22 cellular contexts compared by ENCODE assay signal in the genomic region with DNA sequence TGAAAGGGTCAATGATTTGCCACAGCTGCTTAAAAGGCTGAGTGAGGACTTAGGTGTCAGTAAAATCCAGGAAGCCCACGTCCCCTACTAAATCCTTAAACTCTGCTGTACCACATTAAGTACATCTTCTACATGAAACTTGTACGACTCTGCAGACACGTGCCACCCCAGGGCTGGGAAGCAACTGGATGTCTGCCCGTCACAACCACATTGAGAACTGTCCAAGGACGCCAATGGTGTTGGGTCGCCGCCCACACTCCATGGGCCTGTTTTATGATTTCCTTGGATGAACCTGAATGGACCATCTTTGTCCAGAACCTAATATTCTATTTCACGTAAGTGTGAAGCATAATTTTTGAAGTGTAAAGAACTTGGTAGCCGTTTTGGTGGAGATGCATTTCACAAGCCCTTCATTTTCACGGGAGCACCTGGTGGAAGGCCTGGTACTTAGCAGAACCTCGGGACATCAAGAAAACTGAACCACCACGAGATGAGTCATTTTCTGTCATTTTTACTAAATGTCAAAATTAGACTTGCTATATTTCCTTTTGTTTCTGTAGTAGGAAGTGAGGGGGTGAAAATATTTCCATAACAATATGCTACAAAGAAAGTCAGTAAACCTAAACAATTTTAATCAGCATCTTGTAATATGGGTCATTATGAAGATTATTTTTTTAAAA.
DNase-seq lines count a peak whose midpoint lies in the region; ATAC-seq and TF ChIP-seq lines count a peak whose summit lies in the region.
"Had no signal": no experiment of that assay in that cellular context is flagged by ENCODE, and none has a peak within 500 bp of the region (broad histone marks: within the 10 kb centered on the region; RNA-seq: fewer than 3 reads in every experiment).

No MANE protein-coding gene starts in this region.

- H3K27me3 Mint-ChIP-seq in activated naive CD8-positive, alpha-beta T cell treated with anti-CD3 and anti-CD28 coated beads for 36 hours, result no peaks in the 10 kb centered on the region
- no peaks in the 10 kb centered on the region for H3K27me3 Mint-ChIP-seq in stimulated activated naive CD8-positive, alpha-beta T cell treated with anti-CD3 and anti-CD28 coated beads, Interleukin-15, amount 100 ng/mL, for 72 hours
- H3K27me3 Mint-ChIP-seq: dendritic cell treated with granulocyte-macrophage colony-stimulating factor and Interleukin-4, amounts not matched to agents 40 ng/mL and 50 ng/mL, for 4 days; memory B cell had no signal

- DNase-seq in left cardiac atrium (peak; percentile 24), right atrium auricular region (ENCODE audit: low spot score) (no peak), MV-4-11 (lab: John Stamatoyannopoulos, UW) (peak; percentile 25), putamen (ENCODE audit: low spot score) (no peak), NCI-H187 (lab: John Stamatoyannopoulos, UW) (no peak)
- DNase-seq in activated naive CD8-positive, alpha-beta T cell treated with anti-CD3 and anti-CD28 coated beads for 36 hours, result peak; percentile 12
- DNase-seq in stimulated activated naive CD8-positive, alpha-beta T cell treated with anti-CD3 and anti-CD28 coated beads, Interleukin-15, amount 100 ng/mL, for 72 hours, result no peak
- DNase-seq: DMS79, glutamatergic neuron, HCEC 1CT, MM.1S, NCI-H1694 treated with DMSO at 0.1 percent for 48 hours, NCI-H526, ovary had no signal

- no peaks in the 10 kb centered on the region for H3K36me3 ChIP-seq in right atrium auricular region
- H3K36me3 ChIP-seq: ovary, thoracic aorta had no signal

- no peak overlapping the region for H3K4me3 Mint-ChIP-seq in activated naive CD8-positive, alpha-beta T cell treated with anti-CD3 and anti-CD28 coated beads for 36 hours
- no peak overlapping the region for H3K4me3 Mint-ChIP-seq in stimulated activated naive CD8-positive, alpha-beta T cell treated with anti-CD3 and anti-CD28 coated beads, Interleukin-15, amount 100 ng/mL, for 72 hours
- H3K4me3 Mint-ChIP-seq: dendritic cell treated with granulocyte-macrophage colony-stimulating factor and Interleukin-4, amounts not matched to agents 40 ng/mL and 50 ng/mL, for 4 days; memory B cell; T-helper 2 cell treated with Interferon-gamma antibody and Interleukin-4, amounts not matched to agents 5 μg/mL and 100 μg/mL, for 36 hours had no signal

- intact Hi-C loops in left cardiac atrium (cut with DNase I), result no loop called here

- H3K4me3 ChIP-seq in right atrium auricular region, result no peak overlapping the region
- H3K4me3 ChIP-seq: GM12878, K562, ovary, SK-N-MC, thoracic aorta had no signal

- H3K27ac Mint-ChIP-seq in activated naive CD8-positive, alpha-beta T cell treated with anti-CD3 and anti-CD28 coated beads for 36 hours, result peak overlapping the region; percentile 45
- H3K27ac Mint-ChIP-seq in stimulated activated naive CD8-positive, alpha-beta T cell treated with anti-CD3 and anti-CD28 coated beads, Interleukin-15, amount 100 ng/mL, for 72 hours, result peak overlapping the region; percentile 41 to 78
- H3K27ac Mint-ChIP-seq: dendritic cell treated with granulocyte-macrophage colony-stimulating factor and Interleukin-4, amounts not matched to agents 40 ng/mL and 50 ng/mL, for 4 days; memory B cell; T-helper 2 cell treated with Interferon-gamma antibody and Interleukin-4, amounts not matched to agents 5 μg/mL and 100 μg/mL, for 36 hours had no signal

- no peak for TF ChIP-seq CTCF in right atrium auricular region (IDR thresholded peaks at IDR 0.05)

- H3K27me3 ChIP-seq in right atrium auricular region, result no peaks in the 10 kb centered on the region
- H3K27me3 ChIP-seq: ovary had no signal

- peak in 1 of 2 donors; percentile 31 for ATAC-seq in left cardiac atrium
- peak; percentile 51 for ATAC-seq in stimulated activated naive CD8-positive, alpha-beta T cell treated with anti-CD3 and anti-CD28 coated beads, Interleukin-15, amount 100 ng/mL, for 72 hours
- ATAC-seq: GM12878, K562 had no signal

- no peaks in the 10 kb centered on the region for H3K4me1 ChIP-seq in right atrium auricular region

- no peaks in the 10 kb centered on the region for H3K9me3 ChIP-seq in right atrium auricular region
- H3K9me3 ChIP-seq: ovary, thoracic aorta had no signal

- H3K9me3 Mint-ChIP-seq in activated naive CD8-positive, alpha-beta T cell treated with anti-CD3 and anti-CD28 coated beads for 36 hours, result peaks cover 4% of the 10 kb centered on the region
- no peaks in the 10 kb centered on the region for H3K9me3 Mint-ChIP-seq in stimulated activated naive CD8-positive, alpha-beta T cell treated with anti-CD3 and anti-CD28 coated beads, Interleukin-15, amount 100 ng/mL, for 72 hours
- H3K9me3 Mint-ChIP-seq: dendritic cell treated with granulocyte-macrophage colony-stimulating factor and Interleukin-4, amounts not matched to agents 40 ng/mL and 50 ng/mL, for 4 days; memory B cell had no signal

- H3K36me3 Mint-ChIP-seq in activated naive CD8-positive, alpha-beta T cell treated with anti-CD3 and anti-CD28 coated beads for 36 hours, result peaks cover 55% of the 10 kb centered on the region

- H3K27ac ChIP-seq in right atrium auricular region, result no peak overlapping the region
- H3K27ac ChIP-seq: ovary, SK-N-MC, thoracic aorta, VCaP had no signal

- peaks cover 44% of the 10 kb centered on the region for H3K4me1 Mint-ChIP-seq in activated naive CD8-positive, alpha-beta T cell treated with anti-CD3 and anti-CD28 coated beads for 36 hours
- peaks cover 74% of the 10 kb centered on the region for H3K4me1 Mint-ChIP-seq in stimulated activated naive CD8-positive, alpha-beta T cell treated with anti-CD3 and anti-CD28 coated beads, Interleukin-15, amount 100 ng/mL, for 72 hours

Comparison
In these comparisons a context has a peak if more than half of its experiments do, and no peak if none do; other contexts are left out.
1. DNase-seq: peak in left cardiac atrium (single experiment), MV-4-11 (single experiment) and activated naive CD8-positive, alpha-beta T cell treated with anti-CD3 and anti-CD28 coated beads for 36 hours (single experiment); none in right atrium auricular region (single experiment), stimulated activated naive CD8-positive, alpha-beta T cell treated with anti-CD3 and anti-CD28 coated beads, Interleukin-15, amount 100 ng/mL, for 72 hours (0 of 2), putamen (single experiment) and NCI-H187 (0 of 2).